ENCODE assay signal across 19 cellular contexts in genomic region chr11:130301002-130301401, GRCh38. TPM values are rescaled to one million over a fixed set of nuclear protein-coding genes. Genes with fewer than 3 reads are reported as not detected.
DNase-seq lines count a peak whose midpoint lies in the region; ATAC-seq, FAIRE-seq and TF ChIP-seq lines count a peak whose summit lies in the region.
"Had no signal": no experiment of that assay in that cellular context is flagged by ENCODE, and none has a peak within 500 bp of the region (broad histone marks: within the 10 kb centered on the region; RNA-seq: fewer than 3 reads in every experiment).

No MANE protein-coding gene starts in this region.

- no peak for TF ChIP-seq POLR2A in H54 (IDR thresholded peaks at IDR 0.05; ENCODE audit: low read depth, low read length)

- H3K36me3 Mint-ChIP-seq in natural killer cell, result no peaks in the 10 kb centered on the region
- H3K36me3 Mint-ChIP-seq in natural killer cell treated with Interleukin-12 subunit alpha and Interleukin-12 subunit beta and Interleukin-15 and Interleukin-18, amount 100 ng/mL, for 72 hours, result peaks cover 12% of the 10 kb centered on the region
- H3K36me3 Mint-ChIP-seq in dendritic cell treated with granulocyte-macrophage colony-stimulating factor and Interleukin-4, amounts not matched to agents 40 ng/mL and 50 ng/mL, for 4 days (ENCODE audit: low read depth), result peaks cover 34% of the 10 kb centered on the region

- no peak for FAIRE-seq in H54 (lab: Jason Lieb, UNC)
- no peak for FAIRE-seq in HTR-8/SVneo (lab: Jason Lieb, UNC)
- FAIRE-seq: A204.1 had no signal

- no peak overlapping the region for H3K4me3 Mint-ChIP-seq in natural killer cell
- no peak overlapping the region for H3K4me3 Mint-ChIP-seq in natural killer cell treated with Interleukin-12 subunit alpha and Interleukin-12 subunit beta and Interleukin-15 and Interleukin-18, amount 100 ng/mL, for 72 hours
- no peak overlapping the region for H3K4me3 Mint-ChIP-seq in dendritic cell treated with granulocyte-macrophage colony-stimulating factor and Interleukin-4, amounts not matched to agents 40 ng/mL and 50 ng/mL, for 4 days
- H3K4me3 Mint-ChIP-seq: activated naive CD4-positive, alpha-beta T cell treated with anti-CD3 and anti-CD28 coated beads for 36 hours; CD8-positive, alpha-beta T cell had no signal

- DNase-seq in natural killer cell (no peak), NCI-H82 (lab: John Stamatoyannopoulos, UW) (peak; percentile 91), HuH-7 (ENCODE audit: low spot score) (no peak), H54 (ENCODE audit: insufficient read length, low spot score) (no peak), HTR-8/SVneo (ENCODE audit: insufficient read length, low spot score) (no peak)
- DNase-seq in natural killer cell treated with Interleukin-12 subunit alpha and Interleukin-12 subunit beta and Interleukin-15 and Interleukin-18, amount 100 ng/mL, for 72 hours (ENCODE audit: low spot score), result no peak
- no peak for DNase-seq in activated T-cell treated with anti-CD3 and anti-CD28 coated beads, Interleukin-2, amount 50 U/mL, for 1 hour
- DNase-seq: activated naive CD4-positive, alpha-beta T cell treated with anti-CD3 and anti-CD28 coated beads for 36 hours; CD8-positive, alpha-beta T cell; dorsolateral prefrontal cortex; EL; esophagus squamous epithelium; kidney glomerular epithelial cell; NCI-H146; Peyer's patch; stimulated activated CD4-positive, alpha-beta T cell treated with anti-CD3 and anti-CD28 coated beads, Interleukin-4, amount 100 ng/mL, for 1 hour; stimulated activated CD8-positive, alpha-beta memory T cell treated with anti-CD3 and anti-CD28 coated beads, Interleukin-4, amount 100 ng/mL, for 48 hours had no signal

- no peaks in the 10 kb centered on the region for H3K9me3 Mint-ChIP-seq in natural killer cell
- peaks cover 10% of the 10 kb centered on the region for H3K9me3 Mint-ChIP-seq in natural killer cell treated with Interleukin-12 subunit alpha and Interleukin-12 subunit beta and Interleukin-15 and Interleukin-18, amount 100 ng/mL, for 72 hours
- H3K9me3 Mint-ChIP-seq in dendritic cell treated with granulocyte-macrophage colony-stimulating factor and Interleukin-4, amounts not matched to agents 40 ng/mL and 50 ng/mL, for 4 days, result no peaks in the 10 kb centered on the region

- intact Hi-C loops in natural killer cell (cut with micrococcal nuclease), result no loop called here
- intact Hi-C loops in dendritic cell treated with granulocyte-macrophage colony-stimulating factor and Interleukin-4, amounts not matched to agents 40 ng/mL and 50 ng/mL, for 4 days (cut with micrococcal nuclease), result no loop called here

- H3K27me3 Mint-ChIP-seq in natural killer cell (ENCODE audit: low read depth in 2 of 2), result no peaks in the 10 kb centered on the region
- H3K27me3 Mint-ChIP-seq in natural killer cell treated with Interleukin-12 subunit alpha and Interleukin-12 subunit beta and Interleukin-15 and Interleukin-18, amount 100 ng/mL, for 72 hours, result no peaks in the 10 kb centered on the region
- no peaks in the 10 kb centered on the region for H3K27me3 Mint-ChIP-seq in dendritic cell treated with granulocyte-macrophage colony-stimulating factor and Interleukin-4, amounts not matched to agents 40 ng/mL and 50 ng/mL, for 4 days

- H3K4me1 Mint-ChIP-seq in natural killer cell, result peaks cover 60 to 68% of the 10 kb centered on the region in 2 donors
- H3K4me1 Mint-ChIP-seq in natural killer cell treated with Interleukin-12 subunit alpha and Interleukin-12 subunit beta and Interleukin-15 and Interleukin-18, amount 100 ng/mL, for 72 hours (ENCODE audit: low read depth in 2 of 2), result peaks cover 36 to 53% of the 10 kb centered on the region in 2 donors
- H3K4me1 Mint-ChIP-seq in dendritic cell treated with granulocyte-macrophage colony-stimulating factor and Interleukin-4, amounts not matched to agents 40 ng/mL and 50 ng/mL, for 4 days (ENCODE audit: low read depth), result peaks cover 42% of the 10 kb centered on the region

- TF ChIP-seq CTCF in natural killer cell (IDR thresholded peaks at IDR 0.05), result no peak

- no peak for ATAC-seq in natural killer cell
- ATAC-seq in natural killer cell treated with Interleukin-12 subunit alpha and Interleukin-12 subunit beta and Interleukin-15 and Interleukin-18, amount 100 ng/mL, for 72 hours, result no peak
- ATAC-seq: CD8-positive, alpha-beta T cell had no signal

- H3K27ac Mint-ChIP-seq in natural killer cell, result peak overlapping the region; percentile 22 to 70
- peak overlapping the region in 1 of 2 donors; percentile 15 for H3K27ac Mint-ChIP-seq in natural killer cell treated with Interleukin-12 subunit alpha and Interleukin-12 subunit beta and Interleukin-15 and Interleukin-18, amount 100 ng/mL, for 72 hours
- peak overlapping the region; percentile 32 for H3K27ac Mint-ChIP-seq in dendritic cell treated with granulocyte-macrophage colony-stimulating factor and Interleukin-4, amounts not matched to agents 40 ng/mL and 50 ng/mL, for 4 days
- H3K27ac Mint-ChIP-seq: activated naive CD4-positive, alpha-beta T cell treated with anti-CD3 and anti-CD28 coated beads for 36 hours; CD8-positive, alpha-beta T cell had no signal

RNA-seq across cellular contexts. Expression of gene ZBTB44, which starts 13.7 kb away (rescaled TPM):
- total RNA-seq in natural killer cell, result 100 to 1,000 TPM; 103 to 131 (median 105) TPM
- 10 to 100 TPM; 28.5 to 48.5 TPM for total RNA-seq in natural killer cell treated with Interleukin-12 subunit alpha and Interleukin-12 subunit beta and Interleukin-15 and Interleukin-18, amount 100 ng/mL, for 72 hours
